8 cellular contexts compared by ENCODE assay signal in the genomic region with DNA sequence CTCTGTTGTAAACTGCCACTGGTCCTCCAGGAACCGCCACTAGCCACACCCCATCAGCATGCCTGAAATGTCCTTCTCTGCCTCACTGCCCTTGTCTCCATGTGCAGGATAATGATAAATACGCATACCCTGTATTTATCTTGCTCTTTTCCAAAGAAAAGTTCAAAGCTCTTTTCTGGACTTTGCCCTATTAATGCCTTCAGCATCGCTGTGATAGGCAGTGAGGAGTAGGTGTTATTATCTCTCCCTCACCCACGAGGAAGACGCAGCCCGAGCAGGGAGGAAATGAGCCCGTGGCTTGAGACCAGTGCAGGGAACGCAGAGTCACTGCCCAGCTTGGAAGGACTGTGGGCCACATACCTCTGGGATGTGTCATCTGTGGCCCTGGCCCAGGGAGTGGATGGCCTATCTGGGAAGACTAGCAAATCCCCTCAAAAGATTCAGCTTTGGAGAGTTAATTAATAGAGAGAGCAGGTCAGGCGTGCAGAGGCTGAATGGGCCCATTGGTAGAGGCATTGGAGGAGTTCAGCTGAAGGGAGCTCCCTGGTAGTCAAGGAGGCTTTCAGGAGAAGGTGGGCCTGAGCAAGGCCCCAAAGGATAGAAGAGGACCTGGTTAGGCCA. TPM values are rescaled to one million over a fixed set of nuclear protein-coding genes. Genes with fewer than 3 reads are reported as not detected.
A peak's percentile ranks its signal among the peaks of the same experiment; 100 is the strongest.
DNase-seq lines count a peak whose midpoint lies in the region; ATAC-seq and TF ChIP-seq lines count a peak whose summit lies in the region.

No MANE protein-coding gene starts in this region.

- DNase-seq in AG20443 (ENCODE audit: low spot score): peak; percentile 94
- DNase-seq in PC-9: peak; percentile 90 to 95
- peak; percentile 61 for DNase-seq in neural progenitor cell (ENCODE audit: low spot score)
- DNase-seq in hippocampal formation (lab: John Stamatoyannopoulos, UW): no peak
- DNase-seq in activated T-cell treated with anti-CD3 and anti-CD28 coated beads, Interleukin-2, amount 50 U/mL, for 48 hours: no peak

- H3K27me3 Mint-ChIP-seq in neural progenitor cell (ENCODE audit: insufficient read depth, low read depth): peaks cover 2% of the 10 kb centered on the region

- no peaks in the 10 kb centered on the region for H3K9me3 ChIP-seq in PC-9 (ENCODE audit: insufficient read depth, low read depth)
- no peaks in the 10 kb centered on the region for H3K9me3 ChIP-seq in esophagus (ENCODE audit: control insufficient read depth in 2 of 2, insufficient read depth in 1 of 2, low read depth in 1 of 2, low read length in 1 of 2)
- no peaks in the 10 kb centered on the region for H3K9me3 ChIP-seq in neural progenitor cell (ENCODE audit: low read depth)

- H3K4me3 Mint-ChIP-seq in neural progenitor cell: peak overlapping the region; percentile 47

- H3K9ac ChIP-seq in neural progenitor cell: no peak overlapping the region

- H3K9me2 ChIP-seq in PC-9 (ENCODE audit: insufficient read depth): no peaks in the 10 kb centered on the region

- no peaks in the 10 kb centered on the region for H4K20me1 ChIP-seq in PC-9 (ENCODE audit: insufficient read depth)
- H4K20me1 ChIP-seq in neural progenitor cell (ENCODE audit: low read depth): no peaks in the 10 kb centered on the region

- ATAC-seq in GM18861 (IDR thresholded peaks at IDR 0.05; ENCODE audit: unreplicated experiment): no peak
- no peak for ATAC-seq in HG02571 (IDR thresholded peaks at IDR 0.05; ENCODE audit: unreplicated experiment)

- H3K4me2 ChIP-seq in PC-9 (peak overlapping the region; percentile 68), neural progenitor cell (no peak overlapping the region)

- H3K27me3 ChIP-seq in PC-9 (ENCODE audit: insufficient read depth, low read depth): no peaks in the 10 kb centered on the region
- H3K27me3 ChIP-seq in esophagus (ENCODE audit: control insufficient read depth in 1 of 2, insufficient read depth in 2 of 2, low read length in 2 of 2): no peaks in the 10 kb centered on the region
- no peaks in the 10 kb centered on the region for H3K27me3 ChIP-seq in neural progenitor cell

- peaks cover 20% of the 10 kb centered on the region for H3K4me1 Mint-ChIP-seq in neural progenitor cell

- TF ChIP-seq CTCF in PC-9 (conservative IDR thresholded peaks at IDR 0.05) (no peak), neural progenitor cell (IDR thresholded peaks at IDR 0.05) (no peak)

- H3K4me1 ChIP-seq in PC-9 (replicated peaks; ENCODE audit: insufficient read depth): peaks cover 38% of the 10 kb centered on the region
- H3K4me1 ChIP-seq in esophagus (ENCODE audit: control insufficient read depth in 2 of 2, insufficient read depth in 2 of 2, low read length in 1 of 2): peaks cover 0 to 2% of the 10 kb centered on the region in 2 donors
- H3K4me1 ChIP-seq in neural progenitor cell: peaks cover 12% of the 10 kb centered on the region

- H2AFZ ChIP-seq in PC-9 (no peak overlapping the region), neural progenitor cell (replicated peaks) (no peak overlapping the region)

- H3K36me3 ChIP-seq in PC-9 (ENCODE audit: low read depth): peaks cover 16% of the 10 kb centered on the region
- peaks cover 9 to 40% of the 10 kb centered on the region in 2 donors for H3K36me3 ChIP-seq in esophagus (ENCODE audit: control insufficient read depth in 2 of 2, insufficient read depth in 2 of 2, low read length in 1 of 2)
- H3K36me3 ChIP-seq in neural progenitor cell: no peaks in the 10 kb centered on the region

- peak overlapping the region; percentile 4; the same call in 1 of the 2 replicates for H3K4me3 ChIP-seq in PC-9
- H3K4me3 ChIP-seq in esophagus (ENCODE audit: low read depth in 1 of 2, low read length in 2 of 2): no peak overlapping the region
- H3K4me3 ChIP-seq in neural progenitor cell: no peak overlapping the region

- H3K79me2 ChIP-seq in PC-9 (ENCODE audit: low read depth) (peaks cover 34% of the 10 kb centered on the region), neural progenitor cell (ENCODE audit: low read depth) (no peaks in the 10 kb centered on the region)

- POLR2A ChIA-PET in PC-9 (lab: Charles Lee; ENCODE audit: unreplicated experiment): interaction anchor here (0.5 to 1.0 kb wide), 8 partner anchors 8 to 993 kb away, joined by 3 to 9 read pairs (median 4); no protein-coding TSS in a partner anchor

- intact Hi-C loops in PC-9 (cut with micrococcal nuclease; ENCODE audit: unreplicated experiment): loop anchor here (1.0 kb wide), 1 partner anchor 12 kb away; no protein-coding TSS in a partner anchor

- WGBS in esophagus, 2 donors: 43 to 46% methylated on average over 9 of the region's 9 CpGs

- BruUV-seq in PC-9 (replicated peaks; lab: Mats Ljungman, UMichigan): TSS peak; percentile 85

- peaks cover 32% of the 10 kb centered on the region for H3K36me3 Mint-ChIP-seq in neural progenitor cell

- H3F3A ChIP-seq in PC-9 (ENCODE audit: insufficient read depth, low read depth) (peaks cover 36% of the 10 kb centered on the region), neural progenitor cell (ENCODE audit: low read depth) (peaks cover 4% of the 10 kb centered on the region)

- H3K27ac ChIP-seq in PC-9: peak overlapping the region; percentile 76
- peak overlapping the region; percentile 53 to 64 for H3K27ac ChIP-seq in esophagus (ENCODE audit: low read depth in 2 of 2, low read length in 1 of 2)
- peak overlapping the region; percentile 35 for H3K27ac ChIP-seq in neural progenitor cell

- H3K9me3 Mint-ChIP-seq in neural progenitor cell: no peaks in the 10 kb centered on the region

- peak overlapping the region; percentile 95 for H3K27ac Mint-ChIP-seq in neural progenitor cell

- CTCF ChIA-PET in PC-9 (lab: Charles Lee): interaction anchor here (0.6 to 1.5 kb wide), 7 partner anchors 13 to 467 kb away, joined by 3 to 8 read pairs (median 4); no protein-coding TSS in a partner anchor

RNA-seq across cellular contexts. Expression of gene TTC7A, which starts 14.0 kb away (rescaled TPM):
- 66.8 and 80.9 TPM in 2 replicates for total RNA-seq in PC-9 (2021)
- 10 to 100 TPM; 14.7 to 20.6 TPM for polyA plus RNA-seq in esophagus
- total RNA-seq in neural progenitor cell (ENCODE audit: low replicate concordance): 15.5 and 16.5 TPM in 2 replicates

RNA-seq across cellular contexts. Expression of gene MCFD2, which starts 39.5 kb away (rescaled TPM):
- total RNA-seq in PC-9 (2021) (127 and 163 TPM in 2 replicates), neural progenitor cell (ENCODE audit: low replicate concordance) (90.1 and 111 TPM in 2 replicates)
- 10 to 100 TPM; 12.4 to 20.4 TPM for polyA plus RNA-seq in esophagus

Comparison
In these comparisons a context has a peak if more than half of its experiments do, and no peak if none do; other contexts are left out.
1. DNase-seq: peak in AG20443 (single experiment), PC-9 (2 of 2) and neural progenitor cell (single experiment); none in hippocampal formation (0 of 2) and activated T-cell treated with anti-CD3 and anti-CD28 coated beads, Interleukin-2, amount 50 U/mL, for 48 hours (0 of 2).
2. Peak in every context shown above with its lines, with median percentiles within 50 percentile points of each other: H3K27ac ChIP-seq.